17 cellular contexts compared by ENCODE assay signal in the genomic region with DNA sequence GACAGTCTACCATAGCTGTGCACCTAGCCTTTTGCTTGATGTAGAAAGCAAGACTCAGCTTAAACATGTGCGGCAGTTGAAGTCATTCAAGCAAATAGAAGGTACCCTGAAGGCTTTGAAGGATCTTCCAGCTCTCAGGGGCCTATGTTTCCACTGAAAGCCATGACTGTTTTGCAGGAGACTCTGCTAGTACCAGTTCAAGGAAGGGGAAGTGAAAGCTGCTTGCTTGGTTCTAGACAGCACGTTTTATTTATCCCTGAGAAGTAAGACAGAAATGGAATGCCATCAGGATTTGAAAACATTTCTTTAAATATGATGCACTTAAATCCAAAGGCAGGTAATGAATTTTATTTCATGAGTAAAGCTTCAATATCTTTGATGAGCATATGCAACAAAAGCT.
DNase-seq lines count a peak whose midpoint lies in the region; ATAC-seq, FAIRE-seq and TF ChIP-seq lines count a peak whose summit lies in the region.
"Had no signal": no experiment of that assay in that cellular context is flagged by ENCODE, and none has a peak within 500 bp of the region (broad histone marks: within the 10 kb centered on the region; RNA-seq: fewer than 3 reads in every experiment).

No MANE protein-coding gene starts in this region.

- in situ Hi-C loops in GM12878 (cut with MboI) = no loop called here

- H3K27ac Mint-ChIP-seq in T-helper 2 cell treated with Interferon-gamma antibody and Interleukin-4, amounts not matched to agents 5 μg/mL and 100 μg/mL, for 36 hours = no peak overlapping the region
- H3K27ac Mint-ChIP-seq: activated CD4-positive, alpha-beta memory T cell treated with anti-CD3 and anti-CD28 coated beads for 36 hours; activated naive CD4-positive, alpha-beta T cell treated with anti-CD3 and anti-CD28 coated beads, Interleukin-2, amount 50 U/mL, for 24 hours had no signal

- ATAC-seq in GM18861 (IDR thresholded peaks at IDR 0.05; ENCODE audit: unreplicated experiment) (peak; percentile 44), GM21528 (IDR thresholded peaks at IDR 0.05; ENCODE audit: low FRiP score, unreplicated experiment) (peak; percentile 50), HG03175 (IDR thresholded peaks at IDR 0.05; ENCODE audit: unreplicated experiment) (peak; percentile 54), GM12878 (peak; percentile 66)

- H3K27me3 ChIP-seq in GM12878 (replicated peaks in 1 of 2; ENCODE audit: control insufficient read depth in 2 of 2, insufficient read depth in 2 of 2, low read length in 1 of 2) = no peaks in the 10 kb centered on the region
- H3K27me3 ChIP-seq: ovary had no signal

- BruUV-seq in GM12878 (replicated peaks; lab: Mats Ljungman, UMichigan) = no TSS peak

- RAD21 ChIA-PET in GM12878 (lab: Charles Lee; ENCODE audit: unreplicated experiment) = interaction anchor here (0.9 to 1.3 kb wide), 3 partner anchors 105 to 573 kb away, joined by 3 to 4 read pairs (median 3); no protein-coding TSS in a partner anchor

- no peak for TF ChIP-seq RAD21 in GM12878 (IDR thresholded peaks at IDR 0.05; ENCODE audit: insufficient read depth, low read depth, low read length)

- H3K36me3 Mint-ChIP-seq in T-helper 2 cell treated with Interferon-gamma antibody and Interleukin-4, amounts not matched to agents 5 μg/mL and 100 μg/mL, for 36 hours (ENCODE audit: low read depth) = no peaks in the 10 kb centered on the region
- H3K36me3 Mint-ChIP-seq: activated CD4-positive, alpha-beta memory T cell treated with anti-CD3 and anti-CD28 coated beads for 36 hours; activated naive CD4-positive, alpha-beta T cell treated with anti-CD3 and anti-CD28 coated beads, Interleukin-2, amount 50 U/mL, for 24 hours had no signal

- H3K9ac ChIP-seq in GM12878 (ENCODE audit: control insufficient read depth, insufficient read depth, low read length) = no peak overlapping the region

- H3K27me3 Mint-ChIP-seq in T-helper 2 cell treated with Interferon-gamma antibody and Interleukin-4, amounts not matched to agents 5 μg/mL and 100 μg/mL, for 36 hours (ENCODE audit: low read depth) = no peaks in the 10 kb centered on the region

- no peaks in the 10 kb centered on the region for H3K4me1 Mint-ChIP-seq in T-helper 2 cell treated with Interferon-gamma antibody and Interleukin-4, amounts not matched to agents 5 μg/mL and 100 μg/mL, for 36 hours (ENCODE audit: low read depth)
- H3K4me1 Mint-ChIP-seq: activated naive CD4-positive, alpha-beta T cell treated with anti-CD3 and anti-CD28 coated beads, Interleukin-2, amount 50 U/mL, for 24 hours had no signal

- H3K4me3 Mint-ChIP-seq in T-helper 2 cell treated with Interferon-gamma antibody and Interleukin-4, amounts not matched to agents 5 μg/mL and 100 μg/mL, for 36 hours = no peak overlapping the region
- H3K4me3 Mint-ChIP-seq: activated CD4-positive, alpha-beta memory T cell treated with anti-CD3 and anti-CD28 coated beads for 36 hours; activated naive CD4-positive, alpha-beta T cell treated with anti-CD3 and anti-CD28 coated beads, Interleukin-2, amount 50 U/mL, for 24 hours had no signal

- H3K79me2 ChIP-seq in GM12878 (ENCODE audit: control insufficient read depth, insufficient read depth, low read length) = no peaks in the 10 kb centered on the region

- no peak for TF ChIP-seq CTCF in GM12878 (IDR thresholded peaks at IDR 0.05 in 2 of 3, conservative IDR thresholded peaks at IDR 0.05 in 1 of 3; ENCODE audit: control insufficient read depth in 2 of 3, extremely low read depth in 1 of 3, insufficient read depth in 1 of 3, low read depth in 3 of 3, low read length in 3 of 3)

- H3K4me1 ChIP-seq in GM12878 (ENCODE audit: control insufficient read depth, insufficient read depth, low read length) = peaks cover 36% of the 10 kb centered on the region
- H3K4me1 ChIP-seq: HAP-1 had no signal

- peak; percentile 31 for DNase-seq in GM12878 (ENCODE audit: low read depth, low spot score)
- no peak for DNase-seq in NCI-H2107 (lab: John Stamatoyannopoulos, UW)
- DNase-seq in H4 (ENCODE audit: low spot score) = no peak
- no peak for DNase-seq in stimulated activated naive CD4-positive, alpha-beta T cell treated with Interleukin-2 at 50 U/mL for 16 hours (lab: John Stamatoyannopoulos, UW)
- no peak for DNase-seq in T-helper 2 cell treated with Interferon-gamma antibody and Interleukin-4, amounts not matched to agents 5 μg/mL and 100 μg/mL, for 36 hours (ENCODE audit: low spot score)
- DNase-seq: activated CD4-positive, alpha-beta memory T cell treated with anti-CD3 and anti-CD28 coated beads for 36 hours; cerebellar nuclear complex; erythroblast; mammary epithelial cell; NCI-H1436 treated with DMSO at 0.1 percent for 48 hours; ovary had no signal

- intact Hi-C loops in GM12878 (cut with micrococcal nuclease; ENCODE audit: unreplicated experiment) = loop anchor here (5.0 kb wide), 1 partner anchor 572 kb away; no protein-coding TSS in a partner anchor

- no peak for TF ChIP-seq POLR2A in GM12878 (IDR thresholded peaks at IDR 0.05; ENCODE audit: low read depth, low read length)

- H3K4me3 ChIP-seq in GM12878 = no peak overlapping the region
- H3K4me3 ChIP-seq: HAP-1, ovary had no signal

- POLR2A ChIA-PET in GM12878 (lab: Charles Lee) = no interaction called here

- FAIRE-seq in GM12878 (lab: Jason Lieb, UNC) = no peak
- FAIRE-seq: HTR-8/SVneo had no signal

- H3K9me3 ChIP-seq in GM12878 (replicated peaks; ENCODE audit: control insufficient read depth, insufficient read depth, low read length) = no peaks in the 10 kb centered on the region
- H3K9me3 ChIP-seq: HAP-1, ovary had no signal

- 46% methylated on average over 2 of the region's 2 CpGs for WGBS in GM12878 (ENCODE audit: insufficient coverage, insufficient replicate concordance, low lambda C conversion rate, missing lambda C conversion rate)

- CTCF ChIA-PET in GM12878 (lab: Yijun Ruan, JAX) = interaction anchor here (0.9 to 1.3 kb wide), 3 partner anchors 11 to 81 kb away, joined by 3 to 4 read pairs (median 3); no protein-coding TSS in a partner anchor

- no peaks in the 10 kb centered on the region for H3K36me3 ChIP-seq in GM12878 (ENCODE audit: control insufficient read depth in 2 of 2, insufficient read depth in 2 of 2, low read length in 1 of 2)
- H3K36me3 ChIP-seq: HAP-1, ovary had no signal

- H2AFZ ChIP-seq in GM12878 (ENCODE audit: control insufficient read depth, low read depth, low read length) = peak overlapping the region; percentile 56

- no peak overlapping the region for H3K27ac ChIP-seq in GM12878 (ENCODE audit: control insufficient read depth, insufficient read depth)
- H3K27ac ChIP-seq: ovary had no signal

- no peak for TF ChIP-seq EP300 in GM12878 (IDR thresholded peaks at IDR 0.05; ENCODE audit: borderline replicate concordance in 1 of 2, control insufficient read depth in 1 of 2, low read depth in 2 of 2, low read length in 2 of 2)

- peak overlapping the region; percentile 52; the same call in 1 of the 2 replicates for H3K4me2 ChIP-seq in GM12878 (ENCODE audit: control insufficient read depth, insufficient read depth)

- H4K20me1 ChIP-seq in GM12878 (ENCODE audit: control insufficient read depth, insufficient read depth) = no peaks in the 10 kb centered on the region

- SMC1A ChIA-PET in GM12878 (lab: Charles Lee; ENCODE audit: uncharacterized antibody, unreplicated experiment) = interaction anchor here (0.9 to 1.2 kb wide), 3 partner anchors 24 to 574 kb away, joined by 3 read pairs; no protein-coding TSS in a partner anchor

- H3K9me3 Mint-ChIP-seq in T-helper 2 cell treated with Interferon-gamma antibody and Interleukin-4, amounts not matched to agents 5 μg/mL and 100 μg/mL, for 36 hours = no peaks in the 10 kb centered on the region
- H3K9me3 Mint-ChIP-seq: activated CD4-positive, alpha-beta memory T cell treated with anti-CD3 and anti-CD28 coated beads for 36 hours; activated naive CD4-positive, alpha-beta T cell treated with anti-CD3 and anti-CD28 coated beads, Interleukin-2, amount 50 U/mL, for 24 hours had no signal

TF ChIP-seq in GM12878, 131 proteins besides CTCF, POLR2A, EP300 and RAD21 (continues in another document):
- TF ChIP-seq SPI1 (IDR thresholded peaks at IDR 0.05; ENCODE audit: borderline replicate concordance, insufficient read depth, low read depth, low read length) (peak; percentile 94), IKZF1 (conservative IDR thresholded peaks at IDR 0.05) (peak; percentile 39; the same call in 1 of the 2 replicates), IKZF2 (IDR thresholded peaks at IDR 0.05) (peak; percentile 62 to 66; a peak in 3 of 4 replicates), YY1 (IDR thresholded peaks at IDR 0.05; ENCODE audit: low read depth, low read length) (peak; percentile 66; the same call in 1 of the 2 replicates), KDM1A (IDR thresholded peaks at IDR 0.05; ENCODE audit: borderline replicate concordance) (no peak), TCF7 (IDR thresholded peaks at IDR 0.05; ENCODE audit: borderline replicate concordance) (no peak)
- TF ChIP-seq, protein P1, sequence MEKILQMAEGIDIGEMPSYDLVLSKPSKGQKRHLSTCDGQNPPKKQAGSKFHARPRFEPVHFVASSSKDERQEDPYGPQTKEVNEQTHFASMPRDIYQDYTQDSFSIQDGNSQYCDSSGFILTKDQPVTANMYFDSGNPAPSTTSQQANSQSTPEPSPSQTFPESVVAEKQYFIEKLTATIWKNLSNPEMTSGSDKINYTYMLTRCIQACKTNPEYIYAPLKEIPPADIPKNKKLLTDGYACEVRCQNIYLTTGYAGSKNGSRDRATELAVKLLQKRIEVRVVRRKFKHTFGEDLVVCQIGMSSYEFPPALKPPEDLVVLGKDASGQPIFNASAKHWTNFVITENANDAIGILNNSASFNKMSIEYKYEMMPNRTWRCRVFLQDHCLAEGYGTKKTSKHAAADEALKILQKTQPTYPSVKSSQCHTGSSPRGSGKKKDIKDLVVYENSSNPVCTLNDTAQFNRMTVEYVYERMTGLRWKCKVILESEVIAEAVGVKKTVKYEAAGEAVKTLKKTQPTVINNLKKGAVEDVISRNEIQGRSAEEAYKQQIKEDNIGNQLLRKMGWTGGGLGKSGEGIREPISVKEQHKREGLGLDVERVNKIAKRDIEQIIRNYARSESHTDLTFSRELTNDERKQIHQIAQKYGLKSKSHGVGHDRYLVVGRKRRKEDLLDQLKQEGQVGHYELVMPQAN (conservative IDR thresholded peaks at IDR 0.05) = no peak
- TF ChIP-seq, protein P2, sequence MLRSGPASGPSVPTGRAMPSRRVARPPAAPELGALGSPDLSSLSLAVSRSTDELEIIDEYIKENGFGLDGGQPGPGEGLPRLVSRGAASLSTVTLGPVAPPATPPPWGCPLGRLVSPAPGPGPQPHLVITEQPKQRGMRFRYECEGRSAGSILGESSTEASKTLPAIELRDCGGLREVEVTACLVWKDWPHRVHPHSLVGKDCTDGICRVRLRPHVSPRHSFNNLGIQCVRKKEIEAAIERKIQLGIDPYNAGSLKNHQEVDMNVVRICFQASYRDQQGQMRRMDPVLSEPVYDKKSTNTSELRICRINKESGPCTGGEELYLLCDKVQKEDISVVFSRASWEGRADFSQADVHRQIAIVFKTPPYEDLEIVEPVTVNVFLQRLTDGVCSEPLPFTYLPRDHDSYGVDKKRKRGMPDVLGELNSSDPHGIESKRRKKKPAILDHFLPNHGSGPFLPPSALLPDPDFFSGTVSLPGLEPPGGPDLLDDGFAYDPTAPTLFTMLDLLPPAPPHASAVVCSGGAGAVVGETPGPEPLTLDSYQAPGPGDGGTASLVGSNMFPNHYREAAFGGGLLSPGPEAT (IDR thresholded peaks at IDR 0.05; ENCODE audit: low read depth) = 0 out of 2 replicates have a peak, but pooled peaks have one; percentile 41
